8 cellular contexts compared by ENCODE assay signal in genomic region chr17:8209909-8210760, GRCh38.
DNase-seq lines count a peak whose midpoint lies in the region; FAIRE-seq and TF ChIP-seq lines count a peak whose summit lies in the region.

Gene AURKB (minus strand): TSS chr17:8210575. CDS start chr17:8210224, 351 bp downstream.

- H3K9me2 ChIP-seq in Loucy (replicated peaks; ENCODE audit: low read depth, low read length), result no peaks in the 10 kb centered on the region

- H3K4me3 ChIP-seq in Loucy (ENCODE audit: low read length, poor library complexity, severe bottlenecking) (peak within 1 kb of the TSS; percentile 85), foreskin fibroblast (ENCODE audit: low read depth in 1 of 2, low read length in 2 of 2) (peak within 1 kb of the TSS; percentile 70 to 92), neuron (ENCODE audit: low read length) (peak within 1 kb of the TSS; percentile 69)

- H3F3A ChIP-seq in Loucy (ENCODE audit: low read depth), result no peaks in the 10 kb centered on the region

- H3K9ac ChIP-seq in Loucy (ENCODE audit: low read depth, low read length, poor library complexity, severe bottlenecking), result peak within 1 kb of the TSS; percentile 98

- peaks cover 29% of the 10 kb centered on the region for H4K20me1 ChIP-seq in Loucy (ENCODE audit: insufficient read depth, low read length, poor library complexity, severe bottlenecking)

- DNase-seq in ELF-1 (ENCODE audit: low read depth, low spot score) (peak; percentile 96), H54 (ENCODE audit: insufficient read length, low spot score) (peak; percentile 84), SIG-M5 (lab: John Stamatoyannopoulos, UW) (peak; percentile 52), foreskin fibroblast (peak; percentile 95 to 98), stromal cell of bone marrow (ENCODE audit: low read depth) (peak; percentile 98)
- peak; percentile 97 for DNase-seq in activated effector memory CD4-positive, alpha-beta T cell treated with anti-CD3 and anti-CD28 coated beads, Interleukin-2, amount 50 U/mL, for 16 hours

- H3K36me3 ChIP-seq in Loucy (ENCODE audit: insufficient read depth, low read length), result peaks cover 26% of the 10 kb centered on the region; the same call in 1 of the 2 replicates
- peaks cover 27% of the 10 kb centered on the region for H3K36me3 ChIP-seq in neuron (ENCODE audit: insufficient read depth, low read length)

- no peaks in the 10 kb centered on the region for H3K27me3 ChIP-seq in Loucy (ENCODE audit: insufficient read depth, low read length, poor library complexity, severe bottlenecking)
- H3K27me3 ChIP-seq in neuron (ENCODE audit: insufficient read depth, low read length), result no peaks in the 10 kb centered on the region

- H2AFZ ChIP-seq in Loucy (ENCODE audit: low read length) (peak within 1 kb of the TSS; percentile 74), neuron (ENCODE audit: low read depth, low read length) (peak within 1 kb of the TSS; percentile 85)

- H3K9me3 ChIP-seq in Loucy (ENCODE audit: insufficient read depth, low read depth, low read length) (no peaks in the 10 kb centered on the region), neuron (ENCODE audit: low read length) (no peaks in the 10 kb centered on the region)

- peak; percentile 91 for TF ChIP-seq POLR2A in H54 (IDR thresholded peaks at IDR 0.05; ENCODE audit: low read depth, low read length)

- FAIRE-seq in H54 (lab: Jason Lieb, UNC), result peak; percentile 55

- TF ChIP-seq CTCF in Loucy (conservative IDR thresholded peaks at IDR 0.05; ENCODE audit: low read length) (no peak), foreskin fibroblast (IDR thresholded peaks at IDR 0.05; ENCODE audit: low read depth, low read length) (no peak)

- peak within 1 kb of the TSS; percentile 88 for H3K4me2 ChIP-seq in Loucy (ENCODE audit: low read depth, low read length, poor library complexity, severe bottlenecking)

- H3K79me2 ChIP-seq in Loucy (ENCODE audit: insufficient read depth, low read length), result peaks cover 51% of the 10 kb centered on the region

- H3K4me1 ChIP-seq in Loucy (ENCODE audit: insufficient read depth, low read length, poor library complexity, severe bottlenecking) (peaks cover 20% of the 10 kb centered on the region), neuron (ENCODE audit: insufficient read depth, low read length) (peaks cover 15% of the 10 kb centered on the region)

Comparison
In these comparisons a context has a peak if more than half of its experiments do, and no peak if none do; other contexts are left out.
1. Peak in every context shown above with its lines: DNase-seq and H3K4me3 ChIP-seq.